Comparison of ENCODE assay signal across 1 cellular context in genomic region chr2:227374158-227374557, GRCh38.
TF ChIP-seq lines count a peak whose summit lies in the region.

No MANE protein-coding gene starts in this region.

TF ChIP-seq in HepG2, 621 proteins besides CTCF, POLR2A, EP300 and RAD21:
- TF ChIP-seq ZNF282 (IDR thresholded peaks at IDR 0.05; ENCODE audit: partially characterized antibody) (no peak), ZNF878 (CRISPR knock-in tag; IDR thresholded peaks at IDR 0.05) (no peak), POGZ (CRISPR knock-in tag; IDR thresholded peaks at IDR 0.05) (no peak), TEAD3 (CRISPR knock-in tag; optimal IDR thresholded peaks at IDR 0.05; ENCODE audit: borderline replicate concordance) (no peak), SP1 (IDR thresholded peaks at IDR 0.05) (no peak), SP1 (CRISPR knock-in tag; IDR thresholded peaks at IDR 0.05) (no peak), NAIF1 (CRISPR knock-in tag; IDR thresholded peaks at IDR 0.05; ENCODE audit: borderline replicate concordance) (no peak), ZNF777 (CRISPR knock-in tag; IDR thresholded peaks at IDR 0.05) (no peak), ZFP62 (CRISPR knock-in tag; IDR thresholded peaks at IDR 0.05) (no peak), ZNF232 (CRISPR knock-in tag; IDR thresholded peaks at IDR 0.05; ENCODE audit: borderline replicate concordance) (no peak), DMTF1 (CRISPR knock-in tag; IDR thresholded peaks at IDR 0.05) (no peak), RXRA (CRISPR knock-in tag; IDR thresholded peaks at IDR 0.05) (no peak), HOXD1 (CRISPR knock-in tag; IDR thresholded peaks at IDR 0.05) (no peak), ZNF367 (CRISPR knock-in tag; IDR thresholded peaks at IDR 0.05; ENCODE audit: borderline replicate concordance) (no peak)
- TF ChIP-seq, protein P1, sequence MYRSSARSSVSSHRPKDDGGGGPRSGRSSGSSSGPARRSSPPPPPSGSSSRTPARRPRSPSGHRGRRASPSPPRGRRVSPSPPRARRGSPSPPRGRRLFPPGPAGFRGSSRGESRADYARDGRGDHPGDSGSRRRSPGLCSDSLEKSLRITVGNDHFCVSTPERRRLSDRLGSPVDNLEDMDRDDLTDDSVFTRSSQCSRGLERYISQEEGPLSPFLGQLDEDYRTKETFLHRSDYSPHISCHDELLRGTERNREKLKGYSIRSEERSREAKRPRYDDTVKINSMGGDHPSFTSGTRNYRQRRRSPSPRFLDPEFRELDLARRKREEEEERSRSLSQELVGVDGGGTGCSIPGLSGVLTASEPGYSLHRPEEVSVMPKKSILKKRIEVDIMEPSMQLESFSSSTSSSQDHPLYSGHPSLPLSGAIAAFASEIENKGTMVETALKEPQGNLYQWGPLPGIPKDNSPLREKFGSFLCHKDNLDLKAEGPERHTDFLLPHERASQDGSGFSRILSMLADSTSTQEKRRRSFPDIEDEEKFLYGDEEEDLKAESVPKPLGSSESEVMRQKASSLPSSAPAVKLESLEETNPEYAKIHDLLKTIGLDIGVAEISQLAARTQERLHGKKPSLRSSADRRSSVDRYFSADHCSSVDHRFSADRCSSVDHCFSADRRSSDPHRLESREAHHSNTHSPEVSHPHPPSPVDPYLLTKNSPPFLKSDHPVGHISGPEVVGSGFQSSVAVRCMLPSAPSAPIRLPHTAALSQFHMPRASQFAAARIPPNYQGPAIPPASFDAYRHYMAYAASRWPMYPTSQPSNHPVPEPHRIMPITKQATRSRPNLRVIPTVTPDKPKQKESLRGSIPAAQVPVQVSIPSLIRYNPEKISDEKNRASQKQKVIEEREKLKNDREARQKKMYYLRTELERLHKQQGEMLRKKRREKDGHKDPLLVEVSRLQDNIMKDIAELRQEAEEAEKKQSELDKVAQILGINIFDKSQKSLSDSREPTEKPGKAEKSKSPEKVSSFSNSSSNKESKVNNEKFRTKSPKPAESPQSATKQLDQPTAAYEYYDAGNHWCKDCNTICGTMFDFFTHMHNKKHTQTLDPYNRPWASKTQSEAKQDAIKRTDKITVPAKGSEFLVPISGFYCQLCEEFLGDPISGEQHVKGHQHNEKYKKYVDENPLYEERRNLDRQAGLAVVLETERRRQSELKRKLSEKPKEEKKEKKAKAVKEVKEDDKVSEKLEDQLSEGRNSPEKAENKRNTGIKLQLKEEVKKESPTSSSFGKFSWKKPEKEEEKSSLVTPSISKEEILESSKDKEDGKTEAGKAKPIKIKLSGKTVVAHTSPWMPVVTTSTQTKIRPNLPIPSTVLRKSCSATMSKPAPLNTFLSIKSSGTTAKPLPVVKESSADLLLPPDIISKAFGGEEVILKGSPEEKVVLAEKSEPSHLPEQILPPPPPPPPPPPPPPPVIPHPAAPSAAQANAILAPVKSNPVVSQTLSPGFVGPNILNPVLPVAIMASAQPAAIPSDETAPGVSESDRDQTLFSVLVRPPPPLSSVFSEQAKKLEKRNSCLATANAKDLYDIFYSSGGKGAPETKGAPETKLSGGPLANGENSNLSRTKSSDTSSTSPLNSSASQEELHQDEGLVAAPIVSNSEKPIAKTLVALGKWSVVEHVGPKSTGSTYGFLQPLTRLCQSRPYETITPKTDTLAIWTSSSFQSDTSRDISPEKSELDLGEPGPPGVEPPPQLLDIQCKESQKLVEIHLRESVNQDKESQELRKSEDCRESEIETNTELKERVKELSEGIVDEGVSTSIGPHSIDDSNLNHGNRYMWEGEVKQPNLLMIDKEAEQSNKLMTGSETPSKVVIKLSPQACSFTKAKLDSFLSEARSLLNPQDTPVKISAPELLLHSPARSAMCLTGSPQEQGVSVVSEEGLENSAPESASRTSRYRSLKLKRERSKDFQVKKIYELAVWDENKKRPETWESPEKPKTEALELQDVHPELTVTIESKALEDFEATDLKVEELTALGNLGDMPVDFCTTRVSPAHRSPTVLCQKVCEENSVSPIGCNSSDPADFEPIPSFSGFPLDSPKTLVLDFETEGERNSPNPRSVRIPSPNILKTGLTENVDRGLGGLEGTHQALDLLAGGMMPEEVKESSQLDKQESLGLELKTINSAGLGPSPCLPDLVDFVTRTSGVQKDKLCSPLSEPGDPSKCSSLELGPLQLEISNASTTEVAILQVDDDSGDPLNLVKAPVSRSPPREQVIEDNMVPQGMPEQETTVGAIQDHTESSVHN (CRISPR knock-in tag; IDR thresholded peaks at IDR 0.05): no peak
- TF ChIP-seq, protein P2, sequence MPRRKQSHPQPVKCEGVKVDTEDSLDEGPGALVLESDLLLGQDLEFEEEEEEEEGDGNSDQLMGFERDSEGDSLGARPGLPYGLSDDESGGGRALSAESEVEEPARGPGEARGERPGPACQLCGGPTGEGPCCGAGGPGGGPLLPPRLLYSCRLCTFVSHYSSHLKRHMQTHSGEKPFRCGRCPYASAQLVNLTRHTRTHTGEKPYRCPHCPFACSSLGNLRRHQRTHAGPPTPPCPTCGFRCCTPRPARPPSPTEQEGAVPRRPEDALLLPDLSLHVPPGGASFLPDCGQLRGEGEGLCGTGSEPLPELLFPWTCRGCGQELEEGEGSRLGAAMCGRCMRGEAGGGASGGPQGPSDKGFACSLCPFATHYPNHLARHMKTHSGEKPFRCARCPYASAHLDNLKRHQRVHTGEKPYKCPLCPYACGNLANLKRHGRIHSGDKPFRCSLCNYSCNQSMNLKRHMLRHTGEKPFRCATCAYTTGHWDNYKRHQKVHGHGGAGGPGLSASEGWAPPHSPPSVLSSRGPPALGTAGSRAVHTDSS (CRISPR knock-in tag; conservative IDR thresholded peaks at IDR 0.05): no peak
TF ChIP-seq in HepG2: peak in this region for 0.
